In genomic region chr6:108581237-108581931, GRCh38 we compare ENCODE assay signal across 8 cellular contexts. TPM values are rescaled to one million over a fixed set of nuclear protein-coding genes. Genes with fewer than 3 reads are reported as not detected.
DNase-seq lines count a peak whose midpoint lies in the region; ATAC-seq and TF ChIP-seq lines count a peak whose summit lies in the region.

No MANE protein-coding gene starts in this region.

- H3K79me2 ChIP-seq in mesendoderm (ENCODE audit: control insufficient read depth, insufficient read depth, low read length) = peaks cover 27% of the 10 kb centered on the region

- no peak overlapping the region for H4K5ac ChIP-seq in mesendoderm (ENCODE audit: low read length)

- H3K23ac ChIP-seq in mesendoderm (ENCODE audit: low read length) = no peak overlapping the region

- intact Hi-C loops in body of pancreas (cut with DNase I) (no loop called here), lower leg skin (cut with DNase I; ENCODE audit: low total_unique reads) (no loop called here)

- POLR2A ChIA-PET in BJ (lab: Charles Lee) = interaction anchor here (0.5 kb wide), 1 partner anchor 15 kb away, joined by 3 read pairs; no protein-coding TSS in a partner anchor

- DNase-seq in BJ (ENCODE audit: low read depth) (no peak), NCI-H1105 (lab: John Stamatoyannopoulos, UW) (peak; percentile 53), body of pancreas (peak in 2 of 4 donors; percentile 26 to 42), lower leg skin (ENCODE audit: low spot score in 2 of 2) (peak; percentile 70 to 90), WERI-Rb-1 (no peak), mesendoderm (no peak)

- H2BK5ac ChIP-seq in mesendoderm (ENCODE audit: low read length) = no peak overlapping the region

- no peak overlapping the region for H4K8ac ChIP-seq in mesendoderm (ENCODE audit: low read depth, low read length)

- peaks cover 98% of the 10 kb centered on the region for H3K4me1 ChIP-seq in body of pancreas
- H3K4me1 ChIP-seq in mesendoderm (ENCODE audit: control insufficient read depth, low read depth, low read length) = no peaks in the 10 kb centered on the region

- no peak for TF ChIP-seq POLR2A in body of pancreas (IDR thresholded peaks at IDR 0.05)
- TF ChIP-seq POLR2A in lower leg skin (IDR thresholded peaks at IDR 0.05) = no peak

- H3K27me3 ChIP-seq in BJ (ENCODE audit: control insufficient read depth, insufficient read depth, low read length) (no peaks in the 10 kb centered on the region), body of pancreas (no peaks in the 10 kb centered on the region), WERI-Rb-1 (ENCODE audit: insufficient read depth, low read depth, severe bottlenecking) (no peaks in the 10 kb centered on the region), mesendoderm (ENCODE audit: insufficient read depth, low read length, poor library complexity) (no peaks in the 10 kb centered on the region)

- no peak overlapping the region for H3K56ac ChIP-seq in mesendoderm (ENCODE audit: low read length)

- H3K4me3 ChIP-seq in BJ (ENCODE audit: low read depth, low read length) (peak overlapping the region; percentile 5; the same call in 1 of the 2 replicates), body of pancreas (no peak overlapping the region), lower leg skin (ENCODE audit: low read depth, poor library complexity, severe bottlenecking) (no peak overlapping the region), WERI-Rb-1 (ENCODE audit: low read depth, low read length) (no peak overlapping the region), mesendoderm (ENCODE audit: low read length) (no peak overlapping the region)

- peaks cover 27% of the 10 kb centered on the region for H3K79me1 ChIP-seq in mesendoderm (ENCODE audit: low read length)

- H2BK15ac ChIP-seq in mesendoderm (replicated peaks; ENCODE audit: low read depth) = no peak overlapping the region

- no peak overlapping the region for H3K18ac ChIP-seq in mesendoderm (ENCODE audit: low read length)

- H3K36me3 ChIP-seq in BJ (ENCODE audit: control insufficient read depth, insufficient read depth, low read length) = no peaks in the 10 kb centered on the region
- no peaks in the 10 kb centered on the region for H3K36me3 ChIP-seq in body of pancreas (replicated peaks in 1 of 2; ENCODE audit: insufficient read depth in 1 of 2, low read depth in 2 of 2)
- H3K36me3 ChIP-seq in WERI-Rb-1 = 0 out of 2 replicates have a peak, but pooled peaks cover 2% of the 10 kb centered on the region
- H3K36me3 ChIP-seq in mesendoderm (ENCODE audit: control insufficient read depth, insufficient read depth, low read length) = no peaks in the 10 kb centered on the region

- 1 to 9% methylated on average over 3 of the region's 3 CpGs for WGBS in body of pancreas, 2 donors
- 11% methylated on average over 3 of the region's 3 CpGs for WGBS in lower leg skin, 2 donors
- WGBS in mesendoderm (ENCODE audit: extremely low coverage, insufficient coverage, low lambda C conversion rate) = no CpG with 5 or more reads among the region's 3 CpGs

- ATAC-seq in body of pancreas = peak; percentile 49
- ATAC-seq in GM18907 (IDR thresholded peaks at IDR 0.05; ENCODE audit: unreplicated experiment) = no peak
- no peak for ATAC-seq in HG03039 (IDR thresholded peaks at IDR 0.05; ENCODE audit: unreplicated experiment)

- no peaks in the 10 kb centered on the region for H3K9me3 ChIP-seq in body of pancreas
- no peaks in the 10 kb centered on the region for H3K9me3 ChIP-seq in WERI-Rb-1 (ENCODE audit: severe bottlenecking)

- H2AK5ac ChIP-seq in mesendoderm (ENCODE audit: low read length) = no peak overlapping the region

- H3K27ac ChIP-seq in body of pancreas (peak overlapping the region in 3 of 4 donors; percentile 11 to 65 (median 23)), WERI-Rb-1 (no peak overlapping the region), mesendoderm (ENCODE audit: low read depth, low read length) (no peak overlapping the region)

- TF ChIP-seq CTCF in BJ (IDR thresholded peaks at IDR 0.05; ENCODE audit: insufficient read depth, low read depth, low read length) = no peak
- TF ChIP-seq CTCF in body of pancreas (IDR thresholded peaks at IDR 0.05) = no peak
- TF ChIP-seq CTCF in lower leg skin (IDR thresholded peaks at IDR 0.05) = no peak
- TF ChIP-seq CTCF in WERI-Rb-1 (IDR thresholded peaks at IDR 0.05; ENCODE audit: low read depth, low read length) = no peak

- H3K9ac ChIP-seq in mesendoderm (ENCODE audit: low read length) = no peak overlapping the region

- no peak overlapping the region for H2BK120ac ChIP-seq in mesendoderm (ENCODE audit: low read depth, low read length)

- H3K4ac ChIP-seq in mesendoderm (ENCODE audit: low read depth, low read length) = no peak overlapping the region

- CTCF ChIA-PET in BJ (lab: Yijun Ruan, JAX) = interaction anchor here (0.6 to 1.2 kb wide), 2 partner anchors 13 to 23 kb away, joined by 3 to 4 read pairs; no protein-coding TSS in a partner anchor

- H3K4me2 ChIP-seq in mesendoderm (ENCODE audit: low read length) = no peak overlapping the region

RNA-seq across cellular contexts. Expression of gene FOXO3, which starts 20.7 kb away (rescaled TPM):
- 20.3 and 25.4 TPM in 2 replicates for polyA plus RNA-seq in BJ (2011; rRNA removed)
- 71.0 and 111 TPM in 2 replicates for polyA minus RNA-seq in BJ (2011; rRNA and poly(A)+ RNA removed)
- total RNA-seq in body of pancreas = 10 to 100 TPM; 62.8 to 69.5 TPM
- 100 to 1,000 TPM; 110 to 176 (median 139) TPM for total RNA-seq in lower leg skin
- polyA plus RNA-seq in mesendoderm (2013, experiment 1 of 2) = 14.4 TPM
- 14.2 TPM for polyA plus RNA-seq in mesendoderm (2013, experiment 2 of 2)

Comparison
In these comparisons a context has a peak if more than half of its experiments do, and no peak if none do; other contexts are left out.
1. DNase-seq: peak in NCI-H1105 (single experiment) and lower leg skin (2 of 2); none in BJ (single experiment), WERI-Rb-1 (single experiment) and mesendoderm (single experiment).
2. H3K27ac ChIP-seq: peak in body of pancreas (3 of 4); none in WERI-Rb-1 (single experiment) and mesendoderm (single experiment).